In genomic region chr5:123303802-123304201, GRCh38 we compare ENCODE assay signal across 28 cellular contexts.
"Had no signal": no experiment of that assay in that cellular context is flagged by ENCODE, and none has a peak within 500 bp of the region (broad histone marks: within the 10 kb centered on the region; RNA-seq: fewer than 3 reads in every experiment).

No MANE protein-coding gene starts in this region.

- H3K27ac Mint-ChIP-seq: activated CD4-positive, alpha-beta memory T cell treated with anti-CD3 and anti-CD28 coated beads for 36 hours; activated CD8-positive, alpha-beta memory T cell treated with anti-CD3 and anti-CD28 coated beads, Interleukin-2, amount 10 ng/mL, durations not matched to agents 7 days and 5 days; activated CD8-positive, alpha-beta T cell treated with anti-CD3 and anti-CD28 coated beads, Interleukin-2, amount 10 ng/mL, durations not matched to agents 7 days and 5 days; activated naive CD4-positive, alpha-beta T cell treated with anti-CD3 and anti-CD28 coated beads for 36 hours; activated naive CD4-positive, alpha-beta T cell treated with anti-CD3 and anti-CD28 coated beads, Interleukin-2, amount 50 U/mL, for 24 hours; activated naive CD8-positive, alpha-beta T cell treated with anti-CD3 and anti-CD28 coated beads for 36 hours; activated naive CD8-positive, alpha-beta T cell treated with anti-CD3 and anti-CD28 coated beads, Interleukin-2, amount 50 U/mL, for 24 hours; activated T-helper 1 cell treated with anti-CD3 and anti-CD28 coated beads, Interleukin-12 subunit alpha, Interleukin-12 subunit beta, Interleukin-2, Interleukin-4 antibody, amounts not matched to agents 30 ng/mL and 10 ng/mL and 1 ng/mL, durations not matched to agents 14 hours and 24 hours and 36 hours; activated T-helper 2 cell treated with anti-CD3 and anti-CD28 coated beads, Interferon-gamma antibody, Interleukin-2, Interleukin-4, amounts not matched to agents 10 μg/mL and 5 μg/mL and 100 μg/mL, durations not matched to agents 14 hours and 24 hours and 36 hours had no signal

- H3K9me3 ChIP-seq: adrenal gland, body of pancreas, colonic mucosa had no signal

- H3K9me3 Mint-ChIP-seq: activated T-helper 1 cell treated with anti-CD3 and anti-CD28 coated beads, Interleukin-12 subunit alpha, Interleukin-12 subunit beta, Interleukin-2, Interleukin-4 antibody, amounts not matched to agents 30 ng/mL and 10 ng/mL and 1 ng/mL, durations not matched to agents 14 hours and 24 hours and 36 hours; activated T-helper 2 cell treated with anti-CD3 and anti-CD28 coated beads, Interferon-gamma antibody, Interleukin-2, Interleukin-4, amounts not matched to agents 10 μg/mL and 5 μg/mL and 100 μg/mL, durations not matched to agents 14 hours and 24 hours and 36 hours had no signal

- H3K4me1 Mint-ChIP-seq: activated CD8-positive, alpha-beta memory T cell treated with anti-CD3 and anti-CD28 coated beads, Interleukin-2, amount 10 ng/mL, durations not matched to agents 7 days and 5 days; activated naive CD4-positive, alpha-beta T cell treated with anti-CD3 and anti-CD28 coated beads, Interleukin-2, amount 50 U/mL, for 24 hours; activated naive CD8-positive, alpha-beta T cell treated with anti-CD3 and anti-CD28 coated beads for 36 hours; activated naive CD8-positive, alpha-beta T cell treated with anti-CD3 and anti-CD28 coated beads, Interleukin-2, amount 50 U/mL, for 24 hours had no signal

- DNase-seq: activated CD4-positive, alpha-beta memory T cell treated with anti-CD3 and anti-CD28 coated beads for 36 hours; activated CD4-positive, alpha-beta T cell treated with anti-CD3 and anti-CD28 coated beads for 48 hours; activated CD4-positive, alpha-beta T cell treated with anti-CD3 and anti-CD28 coated beads, Interleukin-2, amount 50 U/mL, for 1 hour; activated CD8-positive, alpha-beta memory T cell treated with anti-CD3 and anti-CD28 coated beads, Interleukin-2, amount 10 ng/mL, durations not matched to agents 7 days and 5 days; activated CD8-positive, alpha-beta memory T cell treated with anti-CD3 and anti-CD28 coated beads, Interleukin-2, amount 50 U/mL, for 4 hours; activated CD8-positive, alpha-beta T cell treated with anti-CD3 and anti-CD28 coated beads, Interleukin-2, amount 10 ng/mL, durations not matched to agents 7 days and 5 days; activated effector memory CD4-positive, alpha-beta T cell treated with anti-CD3 and anti-CD28 coated beads, Interleukin-2, amount 50 U/mL, for 16 hours; activated naive CD4-positive, alpha-beta T cell treated with anti-CD3 and anti-CD28 coated beads for 36 hours; activated naive CD8-positive, alpha-beta T cell treated with anti-CD3 and anti-CD28 coated beads for 36 hours; activated naive CD8-positive, alpha-beta T cell treated with anti-CD3 and anti-CD28 coated beads, Interleukin-2, amount 50 U/mL, for 24 hours; activated T-cell treated with anti-CD3 and anti-CD28 coated beads, Interleukin-2, amount 50 U/mL, for 1 hour; activated T-cell treated with anti-CD3 and anti-CD28 coated beads, Interleukin-2, amount 50 U/mL, for 48 hours; adrenal gland; amygdala; aorta; body of pancreas; central memory CD4-positive, alpha-beta T cell; cerebellar nuclear complex; colonic mucosa; effector CD8-positive, alpha-beta T cell; foreskin melanocyte; T-helper 2 cell had no signal

- H3K4me1 ChIP-seq: adrenal gland, body of pancreas, colonic mucosa, gastroesophageal sphincter had no signal

- H3K36me3 Mint-ChIP-seq: activated CD4-positive, alpha-beta memory T cell treated with anti-CD3 and anti-CD28 coated beads for 36 hours; activated CD8-positive, alpha-beta memory T cell treated with anti-CD3 and anti-CD28 coated beads, Interleukin-2, amount 10 ng/mL, durations not matched to agents 7 days and 5 days; activated naive CD4-positive, alpha-beta T cell treated with anti-CD3 and anti-CD28 coated beads, Interleukin-2, amount 50 U/mL, for 24 hours; activated naive CD8-positive, alpha-beta T cell treated with anti-CD3 and anti-CD28 coated beads for 36 hours had no signal

- ATAC-seq: activated CD8-positive, alpha-beta memory T cell treated with anti-CD3 and anti-CD28 coated beads, Interleukin-2, amount 10 ng/mL, durations not matched to agents 7 days and 5 days; activated CD8-positive, alpha-beta T cell treated with anti-CD3 and anti-CD28 coated beads, Interleukin-2, amount 10 ng/mL, durations not matched to agents 7 days and 5 days; activated naive CD8-positive, alpha-beta T cell treated with anti-CD3 and anti-CD28 coated beads, Interleukin-2, amount 50 U/mL, for 24 hours; body of pancreas; esophagus mucosa; gastroesophageal sphincter had no signal

- H3K4me3 ChIP-seq: adrenal gland, body of pancreas, cardiac muscle cell, colonic mucosa, gastroesophageal sphincter had no signal

- H3K27me3 ChIP-seq: adrenal gland, body of pancreas, cardiac muscle cell, colonic mucosa, gastroesophageal sphincter had no signal

- H3K36me3 ChIP-seq: adrenal gland, cardiac muscle cell, colonic mucosa, gastroesophageal sphincter had no signal

- H3K27ac ChIP-seq: adrenal gland, body of pancreas, cardiac muscle cell, colonic mucosa, gastroesophageal sphincter had no signal

- H3K4me3 Mint-ChIP-seq: activated CD4-positive, alpha-beta memory T cell treated with anti-CD3 and anti-CD28 coated beads for 36 hours; activated CD8-positive, alpha-beta memory T cell treated with anti-CD3 and anti-CD28 coated beads, Interleukin-2, amount 10 ng/mL, durations not matched to agents 7 days and 5 days; activated CD8-positive, alpha-beta T cell treated with anti-CD3 and anti-CD28 coated beads, Interleukin-2, amount 10 ng/mL, durations not matched to agents 7 days and 5 days; activated naive CD4-positive, alpha-beta T cell treated with anti-CD3 and anti-CD28 coated beads for 36 hours; activated naive CD4-positive, alpha-beta T cell treated with anti-CD3 and anti-CD28 coated beads, Interleukin-2, amount 50 U/mL, for 24 hours; activated naive CD8-positive, alpha-beta T cell treated with anti-CD3 and anti-CD28 coated beads for 36 hours; activated naive CD8-positive, alpha-beta T cell treated with anti-CD3 and anti-CD28 coated beads, Interleukin-2, amount 50 U/mL, for 24 hours; activated T-helper 1 cell treated with anti-CD3 and anti-CD28 coated beads, Interleukin-12 subunit alpha, Interleukin-12 subunit beta, Interleukin-2, Interleukin-4 antibody, amounts not matched to agents 30 ng/mL and 10 ng/mL and 1 ng/mL, durations not matched to agents 14 hours and 24 hours and 36 hours had no signal
